16 cellular contexts compared by ENCODE assay signal in genomic region chr7:129925416-129926002, GRCh38. TPM values are rescaled to one million over a fixed set of nuclear protein-coding genes. Genes with fewer than 3 reads are reported as not detected.
DNase-seq lines count a peak whose midpoint lies in the region; ATAC-seq, FAIRE-seq and TF ChIP-seq lines count a peak whose summit lies in the region.
"Had no signal": no experiment of that assay in that cellular context is flagged by ENCODE, and none has a peak within 500 bp of the region (broad histone marks: within the 10 kb centered on the region; RNA-seq: fewer than 3 reads in every experiment).

No MANE protein-coding gene starts in this region.

- no peak for FAIRE-seq in GM19239 (lab: Jason Lieb, UNC)

- H3K9me3 Mint-ChIP-seq in progenitor cell of endocrine pancreas (ENCODE audit: low read depth), result no peaks in the 10 kb centered on the region
- H3K9me3 Mint-ChIP-seq: activated T-helper 2 cell treated with anti-CD3 and anti-CD28 coated beads, Interferon-gamma antibody, Interleukin-2, Interleukin-4, amounts not matched to agents 10 μg/mL and 5 μg/mL and 100 μg/mL, durations not matched to agents 14 hours and 24 hours and 36 hours; dendritic cell treated with granulocyte-macrophage colony-stimulating factor and Interleukin-4, amounts not matched to agents 40 ng/mL and 50 ng/mL, for 4 days had no signal

- H3K4me3 Mint-ChIP-seq in progenitor cell of endocrine pancreas (ENCODE audit: low read depth), result no peak overlapping the region
- H3K4me3 Mint-ChIP-seq: dendritic cell treated with granulocyte-macrophage colony-stimulating factor and Interleukin-4, amounts not matched to agents 40 ng/mL and 50 ng/mL, for 4 days had no signal

- no peak for TF ChIP-seq CTCF in astrocyte of the spinal cord (IDR thresholded peaks at IDR 0.05; ENCODE audit: low read depth, low read length)
- no peak for TF ChIP-seq CTCF in progenitor cell of endocrine pancreas (IDR thresholded peaks at IDR 0.05; ENCODE audit: unreplicated experiment)
- TF ChIP-seq CTCF in lower leg skin (IDR thresholded peaks at IDR 0.05), result no peak

- peak overlapping the region; percentile 59 for H3K27ac Mint-ChIP-seq in progenitor cell of endocrine pancreas
- H3K27ac Mint-ChIP-seq: activated T-helper 2 cell treated with anti-CD3 and anti-CD28 coated beads, Interferon-gamma antibody, Interleukin-2, Interleukin-4, amounts not matched to agents 10 μg/mL and 5 μg/mL and 100 μg/mL, durations not matched to agents 14 hours and 24 hours and 36 hours; dendritic cell treated with granulocyte-macrophage colony-stimulating factor and Interleukin-4, amounts not matched to agents 40 ng/mL and 50 ng/mL, for 4 days had no signal

- H3K4me1 Mint-ChIP-seq in progenitor cell of endocrine pancreas (ENCODE audit: low read depth), result peaks cover 10% of the 10 kb centered on the region

- no peaks in the 10 kb centered on the region for H3K27me3 Mint-ChIP-seq in progenitor cell of endocrine pancreas
- H3K27me3 Mint-ChIP-seq: dendritic cell treated with granulocyte-macrophage colony-stimulating factor and Interleukin-4, amounts not matched to agents 40 ng/mL and 50 ng/mL, for 4 days had no signal

- intact Hi-C loops in left cardiac atrium (cut with DNase I) (no loop called here), lower leg skin (cut with DNase I; ENCODE audit: low total_unique reads) (no loop called here)

- WGBS in lower leg skin, 2 donors, result 74 to 80% methylated on average over 8 of the region's 8 CpGs

- DNase-seq in AG20443 (ENCODE audit: low spot score) (peak; percentile 71), astrocyte of the spinal cord (ENCODE audit: low read depth, low spot score) (peak; percentile 38), left cardiac atrium (no peak), progenitor cell of endocrine pancreas (ENCODE audit: low spot score, unreplicated experiment) (no peak), GM19239 (ENCODE audit: insufficient read length, low spot score) (no peak), lower leg skin (ENCODE audit: low spot score in 2 of 2) (no peak), NCI-H345 (lab: John Stamatoyannopoulos, UW) (no peak)
- DNase-seq in stimulated activated CD4-positive, alpha-beta T cell treated with anti-CD3 and anti-CD28 coated beads, Interleukin-1b, Interleukin-23, amount 100 ng/mL, for 48 hours, result no peak
- DNase-seq: activated CD4-positive, CD25-positive, alpha-beta regulatory T cell treated with anti-CD3 and anti-CD28 coated beads, Interleukin-2, amount 50 U/mL, for 72 hours; AML-193; GDM1; Karpas-422; SJCRH30; stimulated activated naive CD4-positive, alpha-beta T cell had no signal

- no peak overlapping the region for H3K4me3 ChIP-seq in astrocyte of the spinal cord (ENCODE audit: low read depth, low read length)
- no peak overlapping the region for H3K4me3 ChIP-seq in lower leg skin (ENCODE audit: low read depth, poor library complexity, severe bottlenecking)
- H3K4me3 ChIP-seq: SJCRH30 had no signal

- peaks cover 21% of the 10 kb centered on the region for H3K36me3 Mint-ChIP-seq in progenitor cell of endocrine pancreas (ENCODE audit: insufficient read depth)

- in situ Hi-C loops in astrocyte of the spinal cord (cut with HindIII; ENCODE audit: low sequenced_read_pairs), result no loop called here

- no peak for TF ChIP-seq POLR2A in lower leg skin (IDR thresholded peaks at IDR 0.05)

- ATAC-seq in left cardiac atrium, result peak; percentile 85 to 92

RNA-seq across cellular contexts. Expression of gene UBE2H, which starts 27.3 kb away (rescaled TPM):
- total RNA-seq in left cardiac atrium (10 to 100 TPM; 65.5 to 77.8 TPM), progenitor cell of endocrine pancreas (87.6 and 99.1 TPM in 2 replicates), lower leg skin (100 to 1,000 TPM in 2 of 4 donors, 10 to 100 TPM in 2; 63.2 to 154 (median 101) TPM)

Comparison
In these comparisons a context has a peak if more than half of its experiments do, and no peak if none do; other contexts are left out.
1. DNase-seq: peak in AG20443 (single experiment) and astrocyte of the spinal cord (single experiment); none in left cardiac atrium (single experiment), progenitor cell of endocrine pancreas (single experiment), GM19239 (single experiment), lower leg skin (0 of 2), stimulated activated CD4-positive, alpha-beta T cell treated with anti-CD3 and anti-CD28 coated beads, Interleukin-1b, Interleukin-23, amount 100 ng/mL, for 48 hours (single experiment) and NCI-H345 (single experiment).